26 cellular contexts compared by ENCODE assay signal in the genomic region with DNA sequence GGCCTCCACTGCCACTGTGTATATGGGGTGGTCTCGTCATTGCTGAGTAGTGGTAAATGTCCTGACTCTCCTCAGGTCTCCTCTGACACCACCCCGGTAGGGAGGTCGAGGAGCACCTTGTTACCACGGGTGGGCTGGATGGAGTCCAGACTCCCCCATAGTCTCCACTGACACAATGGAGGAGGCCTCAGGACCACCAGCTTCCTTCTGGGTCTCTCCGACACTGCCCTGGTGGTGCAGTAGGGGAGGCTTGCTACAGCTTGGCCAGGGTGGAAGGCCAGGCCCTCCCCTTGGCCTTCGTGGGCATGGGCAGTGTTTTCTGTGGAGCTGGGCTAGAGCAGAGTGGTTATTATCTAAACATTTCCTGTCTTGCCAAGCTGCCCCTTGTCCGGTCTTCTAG.
"Had no signal": no experiment of that assay in that cellular context is flagged by ENCODE, and none has a peak within 500 bp of the region (broad histone marks: within the 10 kb centered on the region; RNA-seq: fewer than 3 reads in every experiment).

No MANE protein-coding gene starts in this region.

- H3K36me3 ChIP-seq: lower lobe of right lung, pancreas, right lobe of liver, tibial nerve, uterus had no signal

- H3K4me1 ChIP-seq: pancreas, psoas muscle, right lobe of liver, tibial nerve, uterus had no signal

- H3K9me3 ChIP-seq: mucosa of descending colon, pancreas, right lobe of liver, uterus had no signal

- DNase-seq: head of caudate nucleus; hippocampal formation; kidney glomerular epithelial cell; left cardiac atrium; lower lobe of right lung; mammary epithelial cell; mesendoderm; midbrain; mucosa of descending colon; naive thymus-derived CD4-positive, alpha-beta T cell; nucleus accumbens; psoas muscle; right lobe of liver; stimulated activated CD4-positive, alpha-beta T cell treated with anti-CD3 and anti-CD28 coated beads, Interleukin-12 subunit alpha, Interleukin-12 subunit beta, amount 100 ng/mL, for 4 hours; stimulated activated CD4-positive, alpha-beta T cell treated with anti-CD3 and anti-CD28 coated beads, Interleukin-2, amount 100 ng/mL, for 48 hours; stimulated activated CD4-positive, alpha-beta T cell treated with anti-CD3 and anti-CD28 coated beads, Interleukin-4, amount 100 ng/mL, for 4 hours; stimulated activated CD8-positive, alpha-beta memory T cell treated with anti-CD3 and anti-CD28 coated beads, Interleukin-4, amount 100 ng/mL, for 48 hours; stimulated activated naive CD4-positive, alpha-beta T cell treated with Interleukin-2 at 50 U/mL for 16 hours; stimulated activated naive CD8-positive, alpha-beta T cell treated with anti-CD3 and anti-CD28 coated beads, Interleukin-15, amount 100 ng/mL, for 72 hours; substantia nigra; uterus had no signal

- H3K4me3 ChIP-seq: lower lobe of right lung, mucosa of descending colon, pancreas, psoas muscle, right lobe of liver, skin epidermis, tibial nerve, uterus had no signal

- H3K27me3 ChIP-seq: pancreas, right lobe of liver, tibial nerve, uterus had no signal

- ATAC-seq: left cardiac atrium; left lobe of liver; mucosa of descending colon; naive thymus-derived CD4-positive, alpha-beta T cell; pancreas; psoas muscle; right lobe of liver; stimulated activated memory B cell treated with anti-CD40 and anti-IgM and Interleukin-4, amounts not matched to agents 10 μg/mL and 1 μg/mL and 100 μg/mL, for 72 hours; stimulated activated naive CD8-positive, alpha-beta T cell treated with anti-CD3 and anti-CD28 coated beads, Interleukin-15, amount 100 ng/mL, for 72 hours had no signal

- H3K27ac ChIP-seq: lower lobe of right lung, pancreas, psoas muscle, right lobe of liver, skin epidermis, tibial nerve, uterus had no signal
